11 cellular contexts compared by ENCODE assay signal in genomic region chr2:96540136-96540535, GRCh38. TPM values are rescaled to one million over a fixed set of nuclear protein-coding genes. Genes with fewer than 3 reads are reported as not detected.
A peak's percentile ranks its signal among the peaks of the same experiment; 100 is the strongest.
DNase-seq lines count a peak whose midpoint lies in the region; ATAC-seq and TF ChIP-seq lines count a peak whose summit lies in the region.
"Had no signal": no experiment of that assay in that cellular context is flagged by ENCODE, and none has a peak within 500 bp of the region (broad histone marks: within the 10 kb centered on the region; RNA-seq: fewer than 3 reads in every experiment).

No MANE protein-coding gene starts in this region.

- H3K79me1 ChIP-seq in IMR-90 (ENCODE audit: low read depth in 1 of 2, low read length in 2 of 2) = peaks cover 16 to 48% of the 10 kb centered on the region in 2 experiments

- peak overlapping the region; percentile 90 to 99 (median 98) for H3K27ac Mint-ChIP-seq in CD4-positive, CD25-positive, alpha-beta regulatory T cell
- H3K27ac Mint-ChIP-seq: neural progenitor cell had no signal

- H3K4me1 ChIP-seq in CD4-positive, CD25-positive, alpha-beta regulatory T cell (ENCODE audit: control insufficient read depth, insufficient read depth, low read length, poor library complexity, severe bottlenecking) = peaks cover 68% of the 10 kb centered on the region
- H3K4me1 ChIP-seq in IMR-90 (ENCODE audit: control insufficient read depth, insufficient read depth, low read length) = peaks cover 20% of the 10 kb centered on the region
- H3K4me1 ChIP-seq in mucosa of stomach (ENCODE audit: control insufficient read depth, insufficient read depth, low read length) = peaks cover 17% of the 10 kb centered on the region
- peaks cover 12% of the 10 kb centered on the region for H3K4me1 ChIP-seq in body of pancreas

- dilution Hi-C loops in IMR-90 (cut with HindIII; ENCODE audit: low sequenced_read_pairs, unreplicated experiment) = no loop called here

- H3K27me3 ChIP-seq in CD4-positive, CD25-positive, alpha-beta regulatory T cell (ENCODE audit: control insufficient read depth, insufficient read depth, low read length) = no peaks in the 10 kb centered on the region
- H3K27me3 ChIP-seq in IMR-90 (ENCODE audit: control insufficient read depth, insufficient read depth, low read length) = no peaks in the 10 kb centered on the region
- peaks cover 21% of the 10 kb centered on the region for H3K27me3 ChIP-seq in mucosa of stomach (ENCODE audit: control insufficient read depth, insufficient read depth, low read length)
- H3K27me3 ChIP-seq in body of pancreas = no peaks in the 10 kb centered on the region

- H4K20me1 ChIP-seq in IMR-90 (ENCODE audit: insufficient read depth, low read length) = peaks cover 38% of the 10 kb centered on the region

- no peaks in the 10 kb centered on the region for H3K9me3 Mint-ChIP-seq in CD4-positive, CD25-positive, alpha-beta regulatory T cell

- TF ChIP-seq POLR2A in IMR-90 (IDR thresholded peaks at IDR 0.05; ENCODE audit: low read depth, low read length) (no peak), body of pancreas (IDR thresholded peaks at IDR 0.05) (no peak)

- H3K4me1 Mint-ChIP-seq in CD4-positive, CD25-positive, alpha-beta regulatory T cell = peaks cover 17 to 79% (median 55%) of the 10 kb centered on the region in 4 donors

- no peak overlapping the region for H2BK120ac ChIP-seq in IMR-90 (ENCODE audit: low read depth, low read length)

- H3K4ac ChIP-seq in IMR-90 (ENCODE audit: low read depth, low read length) = no peak overlapping the region

- H4K8ac ChIP-seq in IMR-90 (ENCODE audit: low read depth in 2 of 2, low read length in 2 of 2) = no peak overlapping the region

- H3K23ac ChIP-seq in IMR-90 (ENCODE audit: low read depth, low read length) = no peak overlapping the region

- POLR2A ChIA-PET in IMR-90 (lab: Charles Lee; ENCODE audit: unreplicated experiment) = no interaction called here

- H2BK15ac ChIP-seq in IMR-90 (ENCODE audit: low read depth, low read length) = no peak overlapping the region

- no peak overlapping the region; the same call in 1 of the 2 replicates for H2AK5ac ChIP-seq in IMR-90 (ENCODE audit: low read depth, low read length)

- H3K9me1 ChIP-seq in IMR-90 (ENCODE audit: insufficient read depth, low read length) = peaks cover 8% of the 10 kb centered on the region

- peaks cover 4% of the 10 kb centered on the region for H3K27me3 Mint-ChIP-seq in CD4-positive, CD25-positive, alpha-beta regulatory T cell

- WGBS in IMR-90 (ENCODE audit: extremely low coverage in 2 of 2, insufficient read length in 1 of 2), 2 experiments = 80% methylated on average over 1 of the region's 5 CpGs; no CpG with 5 or more reads in 1 of the 2 experiments
- 68 to 83% methylated on average over 5 of the region's 5 CpGs for WGBS in body of pancreas, 2 donors

- H4K5ac ChIP-seq in IMR-90 (ENCODE audit: low read depth, low read length) = no peak overlapping the region

- BruUV-seq in IMR-90 (replicated peaks; lab: Mats Ljungman, UMichigan) = TSS peak; percentile 17

- peaks cover 23% of the 10 kb centered on the region for H3K36me3 Mint-ChIP-seq in CD4-positive, CD25-positive, alpha-beta regulatory T cell

- H2AFZ ChIP-seq in IMR-90 (replicated peaks; ENCODE audit: low read length, poor library complexity) = no peak overlapping the region
- H2AFZ ChIP-seq: neural progenitor cell had no signal

- H4K91ac ChIP-seq in IMR-90 (ENCODE audit: insufficient read depth, low read depth, low read length) = no peak overlapping the region

- DNase-seq in CD4-positive, CD25-positive, alpha-beta regulatory T cell = no peak
- peak; percentile 59 for DNase-seq in IMR-90
- peak; percentile 85 for DNase-seq in amniotic stem cell (lab: John Stamatoyannopoulos, UW)
- DNase-seq in stimulated activated naive CD4-positive, alpha-beta T cell (lab: John Stamatoyannopoulos, UW) = no peak
- no peak for DNase-seq in body of pancreas
- DNase-seq in DMS153 (lab: John Stamatoyannopoulos, UW) = no peak
- DNase-seq: Kasumi-1, NCI-H510A had no signal

- TF ChIP-seq RAD21 in IMR-90 (IDR thresholded peaks at IDR 0.05; ENCODE audit: low read length) = no peak

- no peaks in the 10 kb centered on the region for H3K9me3 ChIP-seq in CD4-positive, CD25-positive, alpha-beta regulatory T cell (ENCODE audit: control insufficient read depth in 2 of 2, low read length in 2 of 2)
- H3K9me3 ChIP-seq in IMR-90 (ENCODE audit: control insufficient read depth, insufficient read depth, low read length) (no peaks in the 10 kb centered on the region), mucosa of stomach (ENCODE audit: control insufficient read depth, low read length) (no peaks in the 10 kb centered on the region), body of pancreas (no peaks in the 10 kb centered on the region)

- no peak overlapping the region for H2BK5ac ChIP-seq in IMR-90 (ENCODE audit: low read depth, low read length, poor library complexity, severe bottlenecking)

- no peak overlapping the region for H3K4me2 ChIP-seq in IMR-90 (ENCODE audit: low read depth, low read length)
- H3K4me2 ChIP-seq: neural progenitor cell had no signal

- H3K9ac ChIP-seq in IMR-90 (ENCODE audit: low read depth, low read length) (no peak overlapping the region), mucosa of stomach (ENCODE audit: low read length) (peak overlapping the region; percentile 4)
- H3K9ac ChIP-seq: neural progenitor cell had no signal

- no peak overlapping the region for H3K18ac ChIP-seq in IMR-90 (ENCODE audit: low read depth, low read length)

- CTCF ChIA-PET in IMR-90 (lab: Yijun Ruan, JAX) = interaction anchor here (1.5 kb wide), 1 partner anchor 14 kb away, joined by 3 read pairs; no protein-coding TSS in a partner anchor

- H3K27ac ChIP-seq in CD4-positive, CD25-positive, alpha-beta regulatory T cell (ENCODE audit: insufficient read depth, low read length, poor library complexity, severe bottlenecking) = peak overlapping the region; percentile 14
- H3K27ac ChIP-seq in IMR-90 (ENCODE audit: insufficient read depth, low read length) = no peak overlapping the region
- H3K27ac ChIP-seq in body of pancreas = no peak overlapping the region
- H3K27ac ChIP-seq: neural progenitor cell had no signal

- H3K4me3 ChIP-seq in CD4-positive, CD25-positive, alpha-beta regulatory T cell (ENCODE audit: low read depth, low read length) = peak overlapping the region; percentile 90
- H3K4me3 ChIP-seq in IMR-90 (ENCODE audit: insufficient read depth, low read depth, low read length) (no peak overlapping the region), mucosa of stomach (ENCODE audit: low read length) (no peak overlapping the region), body of pancreas (no peak overlapping the region)
- H3K4me3 ChIP-seq: neural progenitor cell had no signal

- H3K4me3 Mint-ChIP-seq in CD4-positive, CD25-positive, alpha-beta regulatory T cell = peak overlapping the region; percentile 90 to 98 (median 96)

- H2BK20ac ChIP-seq in IMR-90 (ENCODE audit: low read depth, low read length) = no peak overlapping the region

- in situ Hi-C loops in IMR-90 (cut with MboI; ENCODE audit: low sequenced_read_pairs) = no loop called here

- ATAC-seq in CD4-positive, CD25-positive, alpha-beta regulatory T cell (ENCODE audit: low read depth in 2 of 2) = no peak
- ATAC-seq in IMR-90 (ENCODE audit: low read depth) (no peak), body of pancreas (no peak), HG03025 (IDR thresholded peaks at IDR 0.05; ENCODE audit: low FRiP score, unreplicated experiment) (no peak)

- no peak for TF ChIP-seq CTCF in IMR-90 (conservative IDR thresholded peaks at IDR 0.05; ENCODE audit: low read depth, low read length)
- no peak for TF ChIP-seq CTCF in body of pancreas (IDR thresholded peaks at IDR 0.05)

- H3K36me3 ChIP-seq in CD4-positive, CD25-positive, alpha-beta regulatory T cell (ENCODE audit: control insufficient read depth, insufficient read depth, low read length) = peaks cover 34% of the 10 kb centered on the region
- H3K36me3 ChIP-seq in IMR-90 (ENCODE audit: control insufficient read depth, insufficient read depth, low read length) = peaks cover 4% of the 10 kb centered on the region
- H3K36me3 ChIP-seq in mucosa of stomach (ENCODE audit: control insufficient read depth, insufficient read depth, low read length) = no peaks in the 10 kb centered on the region
- H3K36me3 ChIP-seq in body of pancreas (replicated peaks in 1 of 2; ENCODE audit: insufficient read depth in 1 of 2, low read depth in 2 of 2) = no peaks in the 10 kb centered on the region
- H3K36me3 ChIP-seq: neural progenitor cell had no signal

- intact Hi-C loops in IMR-90 (cut with micrococcal nuclease) = no loop called here
- intact Hi-C loops in body of pancreas (cut with DNase I) = no loop called here

- peak overlapping the region; percentile 74 for H2AK9ac ChIP-seq in IMR-90 (replicated peaks; ENCODE audit: low read depth, low read length, poor library complexity)

- H3K14ac ChIP-seq in IMR-90 (replicated peaks; ENCODE audit: low read depth, low read length) = no peak overlapping the region

- no peak overlapping the region for H3K56ac ChIP-seq in IMR-90 (ENCODE audit: extremely low read depth, insufficient read depth, low read length)

TF ChIP-seq in IMR-90, 13 proteins besides CTCF, POLR2A, EP300 and RAD21 (continues in another document):
- no peak for TF ChIP-seq RFX5 (IDR thresholded peaks at IDR 0.05; ENCODE audit: low read depth, low read length)
- TF ChIP-seq USF2 (IDR thresholded peaks at IDR 0.05; ENCODE audit: low read depth, low read length) = no peak

RNA-seq across cellular contexts. Expression of gene ARID5A, which starts 3.6 kb away (rescaled TPM):
- total RNA-seq in CD4-positive, CD25-positive, alpha-beta regulatory T cell = 180 TPM
- 10 to 100 TPM; 63.5 to 85.6 (median 73.6) TPM for polyA plus RNA-seq in CD4-positive, CD25-positive, alpha-beta regulatory T cell
- 2.2 and 2.3 TPM in 2 replicates for total RNA-seq in IMR-90 (2012; rRNA removed)
- 6.7 and 7.2 TPM in 2 replicates for polyA plus RNA-seq in IMR-90 (2012; rRNA removed)
- 4.4 and 7.1 TPM in 2 replicates for polyA plus RNA-seq in IMR-90 (2012; cell fraction: cytosol; rRNA removed)
- 9.5 and 20.2 TPM in 2 replicates for polyA plus RNA-seq in IMR-90 (2012; cell fraction: nucleus; rRNA removed; ENCODE audit: low replicate concordance)
- total RNA-seq in body of pancreas = 1 to 10 TPM; 8.9 to 9.6 TPM

RNA-seq across cellular contexts. Expression of gene NEURL3, which starts 35.0 kb away (rescaled TPM):
- total RNA-seq in CD4-positive, CD25-positive, alpha-beta regulatory T cell = not detected
- under 1 TPM in 1 of 4 donors, not detected in 3; 0.18 TPM for polyA plus RNA-seq in CD4-positive, CD25-positive, alpha-beta regulatory T cell
- not detected in 2 replicates for total RNA-seq in IMR-90 (2012; rRNA removed)
- not detected in 2 replicates for polyA plus RNA-seq in IMR-90 (2012; rRNA removed)
- polyA plus RNA-seq in IMR-90 (2012; cell fraction: cytosol; rRNA removed) = not detected in 2 replicates
- 0.06 TPM in 1 of 2 replicates, not detected in the other for polyA plus RNA-seq in IMR-90 (2012; cell fraction: nucleus; rRNA removed; ENCODE audit: low replicate concordance)
- 10 to 100 TPM; 40.7 to 71.2 TPM for total RNA-seq in body of pancreas

Comparison
In these comparisons a context has a peak if more than half of its experiments do, and no peak if none do; other contexts are left out.
1. DNase-seq: peak in IMR-90 (single experiment) and amniotic stem cell (single experiment); none in CD4-positive, CD25-positive, alpha-beta regulatory T cell (0 of 3), stimulated activated naive CD4-positive, alpha-beta T cell (0 of 6), body of pancreas (0 of 4) and DMS153 (single experiment).
2. RNA of gene ARID5A, which starts 3.6 kb away (total RNA-seq): 180 TPM in CD4-positive, CD25-positive, alpha-beta regulatory T cell (single experiment); 8.9 to 9.6 TPM in body of pancreas and 2.2 to 2.3 TPM in IMR-90; every median in the first group is over 10 times any median in the second.
3. RNA of gene NEURL3, which starts 35.0 kb away (total RNA-seq): 40.7 to 71.2 TPM in body of pancreas; not detected in CD4-positive, CD25-positive, alpha-beta regulatory T cell (single experiment) and not detected in IMR-90; every median in the first group is over 10 times any median in the second.